17 cellular contexts compared by ENCODE assay signal in the genomic region with DNA sequence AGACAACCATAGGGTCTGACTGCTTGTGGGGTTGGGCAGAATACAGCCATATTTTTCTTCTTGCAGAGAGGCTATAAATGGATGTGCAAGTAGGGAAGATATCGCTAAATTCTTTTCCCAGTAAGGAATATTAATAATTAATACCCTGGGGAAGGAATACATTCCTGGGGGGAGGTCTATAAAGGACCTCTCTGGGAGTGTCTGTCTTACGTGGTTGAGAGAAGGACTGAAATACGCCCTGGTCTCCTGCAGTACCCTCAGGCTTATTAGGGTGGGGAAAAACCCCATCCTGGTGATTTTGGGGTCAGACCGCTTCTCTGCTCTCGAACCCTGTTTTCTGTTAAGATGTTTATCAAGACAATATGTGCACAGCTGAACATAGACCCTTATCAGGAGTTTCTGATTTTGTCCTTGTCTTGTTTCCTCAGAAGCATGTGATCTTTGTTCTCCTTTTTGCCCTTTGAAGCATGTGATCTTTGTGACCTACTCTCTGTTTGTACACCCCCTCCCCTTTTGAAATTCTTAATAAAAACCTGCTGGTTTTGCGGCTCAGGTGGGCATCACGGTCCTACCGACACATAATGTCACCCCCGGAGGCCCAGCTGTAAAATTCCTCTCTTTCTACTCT. TPM values are rescaled to one million over a fixed set of nuclear protein-coding genes. Genes with fewer than 3 reads are reported as not detected.
"Had no signal": no experiment of that assay in that cellular context is flagged by ENCODE, and none has a peak within 500 bp of the region (broad histone marks: within the 10 kb centered on the region; RNA-seq: fewer than 3 reads in every experiment).

No MANE protein-coding gene starts in this region.

RNA-seq across cellular contexts. Expression of gene ERN2, which starts 9.7 kb away (rescaled TPM):
- total RNA-seq: kidney; kidney epithelial cell; left ventricle myocardium inferior; left ventricle myocardium superior; lung microvascular endothelial cell; mammary epithelial cell; mononuclear cell; myocyte; naive thymus-derived CD4-positive, alpha-beta T cell; naive thymus-derived CD8-positive, alpha-beta T cell had no signal
- polyA plus RNA-seq: immature natural killer cell; keratinocyte; naive thymus-derived CD4-positive, alpha-beta T cell; naive thymus-derived CD8-positive, alpha-beta T cell had no signal

RNA-seq across cellular contexts. Expression of gene CHP2, which starts 32.1 kb away (rescaled TPM):
- total RNA-seq: kidney; kidney epithelial cell; left cardiac atrium; left lobe of liver; left ventricle myocardium inferior; left ventricle myocardium superior; liver; lung microvascular endothelial cell; mammary epithelial cell; mesothelial cell of epicardium; mucosa of gallbladder; myocyte; naive thymus-derived CD4-positive, alpha-beta T cell; naive thymus-derived CD8-positive, alpha-beta T cell had no signal
- polyA plus RNA-seq: immature natural killer cell; liver; mammary epithelial cell; naive thymus-derived CD4-positive, alpha-beta T cell; naive thymus-derived CD8-positive, alpha-beta T cell had no signal

RNA-seq across cellular contexts. Expression of gene PLK1, which starts 44.0 kb away (rescaled TPM):
- polyA plus RNA-seq: naive thymus-derived CD8-positive, alpha-beta T cell had no signal
